ENCODE assay signal across 9 cellular contexts in genomic region chr5:133868946-133869674, GRCh38.
DNase-seq lines count a peak whose midpoint lies in the region; ATAC-seq, FAIRE-seq and TF ChIP-seq lines count a peak whose summit lies in the region.
"Had no signal": no experiment of that assay in that cellular context is flagged by ENCODE, and none has a peak within 500 bp of the region (broad histone marks: within the 10 kb centered on the region; RNA-seq: fewer than 3 reads in every experiment).

No MANE protein-coding gene starts in this region.

- no peak overlapping the region for H3K4me2 ChIP-seq in parathyroid adenoma (ENCODE audit: low read length)

- no TSS peak for BruUV-seq in Caco-2 (replicated peaks; lab: Mats Ljungman, UMichigan)

- H3K4me3 Mint-ChIP-seq in Caco-2 (ENCODE audit: unreplicated experiment), result no peak overlapping the region

- peak; percentile 66 for ATAC-seq in RWPE2 (ENCODE audit: low read depth)

- DNase-seq in Caco-2, result peak in 1 of 2 experiments; percentile 71
- peak; percentile 45 for DNase-seq in HK-2 (ENCODE audit: unreplicated experiment)
- peak; percentile 57 for DNase-seq in RWPE2 (ENCODE audit: low spot score)
- peak; percentile 51 for DNase-seq in activated T-helper 9 cell treated with anti-CD3 and anti-CD28 coated beads, Interleukin-2, amount 50 U/mL, for 16 hours (ENCODE audit: low read depth)
- DNase-seq in frontal cortex (ENCODE audit: low spot score in 2 of 2), result peak; percentile 41 to 67
- DNase-seq in tibial artery, result peak; percentile 71 to 85
- no peak for DNase-seq in NCI-H2171 (lab: John Stamatoyannopoulos, UW)

- POLR2A ChIA-PET in Caco-2 (lab: Charles Lee), result no interaction called here

- H3K79me2 ChIP-seq in parathyroid adenoma, result no peaks in the 10 kb centered on the region

- TF ChIP-seq CTCF in Caco-2 (IDR thresholded peaks at IDR 0.05; ENCODE audit: insufficient read depth in 1 of 2, low read depth in 1 of 2, low read length in 1 of 2, severe bottlenecking in 1 of 2, unreplicated experiment in 1 of 2), result peak; percentile 64 to 85
- TF ChIP-seq CTCF in RWPE2 (IDR thresholded peaks at IDR 0.05; ENCODE audit: poor library complexity, severe bottlenecking), result peak; percentile 97
- TF ChIP-seq CTCF in parathyroid adenoma (IDR thresholded peaks at IDR 0.05), result peak; percentile 83
- TF ChIP-seq CTCF in tibial artery (IDR thresholded peaks at IDR 0.05), result peak; percentile 75 to 79

- intact Hi-C loops in Caco-2 (cut with micrococcal nuclease; ENCODE audit: unreplicated experiment) (loop anchor here (1.0 to 5.0 kb wide), 4 partner anchors 114 to 446 kb away; no protein-coding TSS in a partner anchor), tibial artery (cut with DNase I; ENCODE audit: low total_unique reads) (loop anchor here (10.0 kb wide), 2 partner anchors 444 to 754 kb away; no protein-coding TSS in a partner anchor)

- no peaks in the 10 kb centered on the region for H3K4me1 Mint-ChIP-seq in Caco-2 (ENCODE audit: low read depth, unreplicated experiment)

- peak; percentile 72 for FAIRE-seq in frontal cortex (lab: Jason Lieb, UNC)
- FAIRE-seq: colon had no signal

- peaks cover 18% of the 10 kb centered on the region for H3K9me3 Mint-ChIP-seq in Caco-2 (ENCODE audit: unreplicated experiment)

- H3K9ac ChIP-seq in parathyroid adenoma, result no peak overlapping the region

- H3K36me3 Mint-ChIP-seq in Caco-2 (ENCODE audit: insufficient read depth, unreplicated experiment), result no peaks in the 10 kb centered on the region

- no peak overlapping the region for H3K27ac Mint-ChIP-seq in Caco-2 (ENCODE audit: unreplicated experiment)

- peaks cover 9% of the 10 kb centered on the region for H3K27me3 Mint-ChIP-seq in Caco-2 (ENCODE audit: insufficient read depth, unreplicated experiment)

- H2AFZ ChIP-seq in parathyroid adenoma, result no peak overlapping the region

- CTCF ChIA-PET in Caco-2 (lab: Charles Lee), result interaction anchor here (0.8 to 1.8 kb wide), 7 partner anchors 11 to 448 kb away, joined by 3 to 6 read pairs (median 4); no protein-coding TSS in a partner anchor

- H3K4me1 ChIP-seq in Caco-2 (no peaks in the 10 kb centered on the region), RWPE2 (ENCODE audit: insufficient read depth, poor library complexity, severe bottlenecking) (peaks cover 7% of the 10 kb centered on the region), parathyroid adenoma (peaks cover 6% of the 10 kb centered on the region), tibial artery (peaks cover 0 to 7% (median 3%) of the 10 kb centered on the region in 4 donors)

- H3K27ac ChIP-seq in RWPE2 (ENCODE audit: poor library complexity, severe bottlenecking) (no peak overlapping the region), parathyroid adenoma (no peak overlapping the region), tibial artery (peak overlapping the region in 1 of 2 donors; percentile 41)

- no peaks in the 10 kb centered on the region for H3K9me3 ChIP-seq in Caco-2
- H3K9me3 ChIP-seq in RWPE2 (ENCODE audit: severe bottlenecking), result no peaks in the 10 kb centered on the region
- H3K9me3 ChIP-seq in parathyroid adenoma (ENCODE audit: control insufficient read depth, low read length), result no peaks in the 10 kb centered on the region
- no peaks in the 10 kb centered on the region for H3K9me3 ChIP-seq in tibial artery

- H3K4me3 ChIP-seq in Caco-2 (ENCODE audit: low read depth, low read length) (no peak overlapping the region), RWPE2 (ENCODE audit: severe bottlenecking) (no peak overlapping the region), parathyroid adenoma (ENCODE audit: low read depth, low read length) (no peak overlapping the region), tibial artery (peak overlapping the region; percentile 16 to 22)

- H3K36me3 ChIP-seq in Caco-2 (ENCODE audit: control insufficient read depth, insufficient read depth, low read length) (no peaks in the 10 kb centered on the region), RWPE2 (ENCODE audit: low read depth) (no peaks in the 10 kb centered on the region), parathyroid adenoma (ENCODE audit: control insufficient read depth, insufficient read depth, low read length) (no peaks in the 10 kb centered on the region), tibial artery (no peaks in the 10 kb centered on the region)

- peaks cover 3% of the 10 kb centered on the region; the same call in 1 of the 2 replicates for H3K27me3 ChIP-seq in Caco-2 (replicated peaks; ENCODE audit: control insufficient read depth, insufficient read depth, low read length)
- H3K27me3 ChIP-seq in RWPE2 (ENCODE audit: insufficient read depth, poor library complexity, severe bottlenecking), result no peaks in the 10 kb centered on the region
- no peaks in the 10 kb centered on the region for H3K27me3 ChIP-seq in parathyroid adenoma (ENCODE audit: control insufficient read depth, insufficient read depth, low read length)
- H3K27me3 ChIP-seq in tibial artery, result no peaks in the 10 kb centered on the region

Comparison
In these comparisons a context has a peak if more than half of its experiments do, and no peak if none do; other contexts are left out.
1. H3K4me3 ChIP-seq: peak in tibial artery (2 of 2); none in Caco-2 (single experiment), RWPE2 (single experiment) and parathyroid adenoma (single experiment).
2. Peak in every context shown above with its lines, with median percentiles within 50 percentile points of each other: CTCF ChIP-seq.